In the genomic region with DNA sequence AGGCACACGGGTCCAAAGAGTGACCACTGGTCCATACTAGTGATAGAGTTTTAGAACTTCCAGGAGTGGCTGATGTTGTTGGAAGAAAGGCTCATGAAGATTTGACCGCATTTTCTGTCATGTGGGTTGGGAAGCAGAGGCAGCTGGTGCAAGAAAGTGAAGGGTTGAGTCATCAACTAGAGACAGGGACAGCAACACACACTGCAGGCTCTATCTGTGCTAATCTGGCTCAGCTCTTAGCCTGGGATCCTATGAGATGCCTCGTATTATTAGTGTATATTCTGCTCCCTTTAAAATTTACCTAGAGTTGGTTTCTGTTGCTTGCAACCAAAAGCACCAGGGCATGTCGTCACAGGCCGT, we compare ENCODE assay signal across 14 cellular contexts. TPM values are rescaled to one million over a fixed set of nuclear protein-coding genes. Genes with fewer than 3 reads are reported as not detected.
A peak's percentile ranks its signal among the peaks of the same experiment; 100 is the strongest.
DNase-seq lines count a peak whose midpoint lies in the region; ATAC-seq, FAIRE-seq and TF ChIP-seq lines count a peak whose summit lies in the region.
"Had no signal": no experiment of that assay in that cellular context is flagged by ENCODE, and none has a peak within 500 bp of the region (broad histone marks: within the 10 kb centered on the region; RNA-seq: fewer than 3 reads in every experiment).

No MANE protein-coding gene starts in this region.

- H3K4me1 Mint-ChIP-seq in astrocyte (ENCODE audit: low read depth, unreplicated experiment) = peaks cover 31% of the 10 kb centered on the region

- H3K4me3 ChIP-seq in astrocyte (ENCODE audit: insufficient read depth, low read depth, low read length) (no peak overlapping the region), mesendoderm (ENCODE audit: low read length) (no peak overlapping the region)
- H3K4me3 ChIP-seq: testis had no signal

- H3K27me3 Mint-ChIP-seq in astrocyte (ENCODE audit: low read depth, unreplicated experiment) = peaks cover 20% of the 10 kb centered on the region

- ATAC-seq in GM18511 (IDR thresholded peaks at IDR 0.05; ENCODE audit: unreplicated experiment) (no peak), HG03108 (IDR thresholded peaks at IDR 0.05; ENCODE audit: unreplicated experiment) (no peak)
- ATAC-seq: natural killer cell treated with Interleukin-12 subunit alpha and Interleukin-12 subunit beta and Interleukin-15 and Interleukin-18, amount 100 ng/mL, for 72 hours had no signal

- H2AFZ ChIP-seq in astrocyte (ENCODE audit: low read depth, low read length) = no peak overlapping the region

- H3K27ac Mint-ChIP-seq in astrocyte (ENCODE audit: unreplicated experiment) = peak overlapping the region; percentile 97
- H3K27ac Mint-ChIP-seq: natural killer cell treated with Interleukin-12 subunit alpha and Interleukin-12 subunit beta and Interleukin-15 and Interleukin-18, amount 100 ng/mL, for 72 hours had no signal

- no peaks in the 10 kb centered on the region for H3K36me3 Mint-ChIP-seq in astrocyte (ENCODE audit: low read depth, unreplicated experiment)
- H3K36me3 Mint-ChIP-seq: natural killer cell treated with Interleukin-12 subunit alpha and Interleukin-12 subunit beta and Interleukin-15 and Interleukin-18, amount 100 ng/mL, for 72 hours had no signal

- H3K9ac ChIP-seq in astrocyte (ENCODE audit: low read length) (peak overlapping the region; percentile 35), mesendoderm (ENCODE audit: low read length) (no peak overlapping the region)

- no peak overlapping the region for H3K4me3 Mint-ChIP-seq in astrocyte (ENCODE audit: unreplicated experiment)

- DNase-seq in AG20443 (ENCODE audit: low spot score) = peak; percentile 75
- DNase-seq in HTR-8/SVneo (ENCODE audit: insufficient read length, low spot score) = peak; percentile 45
- DNase-seq in astrocyte (ENCODE audit: low read depth) = peak; percentile 90
- DNase-seq in mesendoderm = peak; percentile 46
- no peak for DNase-seq in DMS153 treated with DMSO at 0.1 percent for 48 hours (lab: John Stamatoyannopoulos, UW; ENCODE audit: unreplicated experiment)
- no peak for DNase-seq in activated CD4-positive, alpha-beta T cell treated with anti-CD3 and anti-CD28 coated beads for 1 hour
- DNase-seq: central memory CD4-positive, alpha-beta T cell; H7; stimulated activated CD4-positive, alpha-beta T cell treated with anti-CD3 and anti-CD28 coated beads, Interleukin-4, amount 100 ng/mL, for 1 hour had no signal

- no peaks in the 10 kb centered on the region for H3K9me3 Mint-ChIP-seq in astrocyte (ENCODE audit: unreplicated experiment)
- H3K9me3 Mint-ChIP-seq: natural killer cell treated with Interleukin-12 subunit alpha and Interleukin-12 subunit beta and Interleukin-15 and Interleukin-18, amount 100 ng/mL, for 72 hours had no signal

- no peak overlapping the region for H2BK120ac ChIP-seq in mesendoderm (ENCODE audit: low read depth, low read length)

- H3K4me1 ChIP-seq in astrocyte (ENCODE audit: insufficient read depth, low read length) (peaks cover 25% of the 10 kb centered on the region), mesendoderm (ENCODE audit: control insufficient read depth, low read depth, low read length) (no peaks in the 10 kb centered on the region)

- no CpG with 5 or more reads among the region's 5 CpGs for WGBS in mesendoderm (ENCODE audit: extremely low coverage, insufficient coverage, low lambda C conversion rate)

- H2BK5ac ChIP-seq in mesendoderm (ENCODE audit: low read length) = no peak overlapping the region

- H2AK5ac ChIP-seq in mesendoderm (ENCODE audit: low read length) = no peak overlapping the region

- TF ChIP-seq CTCF in astrocyte (IDR thresholded peaks at IDR 0.05; ENCODE audit: insufficient read depth, low read depth, low read length) = no peak

- FAIRE-seq in HTR-8/SVneo (lab: Jason Lieb, UNC) (no peak), astrocyte (lab: Jason Lieb, UNC) (peak; percentile 97)

- H3K79me2 ChIP-seq in astrocyte (ENCODE audit: insufficient read depth, low read length) (peaks cover 20% of the 10 kb centered on the region), mesendoderm (ENCODE audit: control insufficient read depth, insufficient read depth, low read length) (no peaks in the 10 kb centered on the region)

- H3K27ac ChIP-seq in astrocyte (ENCODE audit: low read depth, low read length) = peak overlapping the region; percentile 59
- H3K27ac ChIP-seq in mesendoderm (ENCODE audit: low read depth, low read length) = no peak overlapping the region
- H3K27ac ChIP-seq: HL-60, testis had no signal

- no peaks in the 10 kb centered on the region for H3K9me3 ChIP-seq in astrocyte (ENCODE audit: insufficient read depth, low read depth, low read length)
- H3K9me3 ChIP-seq: testis had no signal

- no peak overlapping the region for H3K56ac ChIP-seq in mesendoderm (ENCODE audit: low read length)

- no peak overlapping the region for H3K4ac ChIP-seq in mesendoderm (ENCODE audit: low read depth, low read length)

- H3K27me3 ChIP-seq in astrocyte (ENCODE audit: insufficient read depth, low read length) (peaks cover 9% of the 10 kb centered on the region), mesendoderm (ENCODE audit: insufficient read depth, low read length, poor library complexity) (peaks cover 11% of the 10 kb centered on the region)
- H3K27me3 ChIP-seq: testis had no signal

- peak overlapping the region; percentile 78 for H3K4me2 ChIP-seq in astrocyte (ENCODE audit: low read length)
- no peak overlapping the region for H3K4me2 ChIP-seq in mesendoderm (ENCODE audit: low read length)

- no peaks in the 10 kb centered on the region for H3K79me1 ChIP-seq in mesendoderm (ENCODE audit: low read length)

- H3K18ac ChIP-seq in mesendoderm (ENCODE audit: low read length) = no peak overlapping the region

- H4K5ac ChIP-seq in mesendoderm (ENCODE audit: low read length) = no peak overlapping the region

- no peak overlapping the region for H3K23ac ChIP-seq in mesendoderm (ENCODE audit: low read length)

- no peak overlapping the region for H2BK15ac ChIP-seq in mesendoderm (replicated peaks; ENCODE audit: low read depth)

- peaks cover 12% of the 10 kb centered on the region for H4K20me1 ChIP-seq in astrocyte (ENCODE audit: insufficient read depth, low read length)

- H3K36me3 ChIP-seq in astrocyte (ENCODE audit: insufficient read depth, low read length) = no peaks in the 10 kb centered on the region
- H3K36me3 ChIP-seq in mesendoderm (ENCODE audit: control insufficient read depth, insufficient read depth, low read length) = no peaks in the 10 kb centered on the region

- H4K8ac ChIP-seq in mesendoderm (ENCODE audit: low read depth, low read length) = no peak overlapping the region

RNA-seq across cellular contexts. Expression of a gene that starts 2.5 kb away (rescaled TPM):
- 7.2 and 7.3 TPM in 2 replicates for total RNA-seq in astrocyte
- 1.1 TPM for polyA plus RNA-seq in mesendoderm (2013, experiment 1 of 2)
- polyA plus RNA-seq in mesendoderm (2013, experiment 2 of 2) = 1.1 TPM

Comparison
In these comparisons a context has a peak if more than half of its experiments do, and no peak if none do; other contexts are left out.
1. DNase-seq: peak in AG20443 (single experiment), HTR-8/SVneo (single experiment), astrocyte (single experiment) and mesendoderm (single experiment); none in DMS153 treated with DMSO at 0.1 percent for 48 hours (single experiment) and activated CD4-positive, alpha-beta T cell treated with anti-CD3 and anti-CD28 coated beads for 1 hour (single experiment).